ENCODE assay signal across 1 cellular context in the genomic region with DNA sequence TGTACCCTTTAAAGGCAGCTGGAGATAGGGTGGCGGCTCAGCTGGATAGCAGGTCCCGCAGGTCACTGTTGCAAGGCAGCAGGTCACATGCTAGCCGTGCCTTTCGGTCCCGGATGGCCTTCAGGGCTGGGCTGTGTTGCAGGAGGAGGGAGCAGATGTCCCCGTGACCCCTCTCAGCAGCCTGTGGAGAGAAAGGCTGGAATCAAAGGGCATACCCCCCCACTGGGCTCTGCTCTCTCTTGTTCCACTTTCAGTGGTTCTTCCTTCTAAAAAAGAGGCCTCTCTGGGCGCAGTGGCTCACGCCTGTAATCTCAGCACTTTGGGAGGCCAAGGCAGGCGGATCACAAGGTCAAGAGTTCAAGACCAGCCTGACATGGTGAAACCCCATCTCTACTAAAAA.
TF ChIP-seq lines count a peak whose summit lies in the region.

No MANE protein-coding gene starts in this region.

TF ChIP-seq in liver, 16 proteins besides CTCF, POLR2A, EP300 and RAD21:
- TF ChIP-seq, protein P1, sequence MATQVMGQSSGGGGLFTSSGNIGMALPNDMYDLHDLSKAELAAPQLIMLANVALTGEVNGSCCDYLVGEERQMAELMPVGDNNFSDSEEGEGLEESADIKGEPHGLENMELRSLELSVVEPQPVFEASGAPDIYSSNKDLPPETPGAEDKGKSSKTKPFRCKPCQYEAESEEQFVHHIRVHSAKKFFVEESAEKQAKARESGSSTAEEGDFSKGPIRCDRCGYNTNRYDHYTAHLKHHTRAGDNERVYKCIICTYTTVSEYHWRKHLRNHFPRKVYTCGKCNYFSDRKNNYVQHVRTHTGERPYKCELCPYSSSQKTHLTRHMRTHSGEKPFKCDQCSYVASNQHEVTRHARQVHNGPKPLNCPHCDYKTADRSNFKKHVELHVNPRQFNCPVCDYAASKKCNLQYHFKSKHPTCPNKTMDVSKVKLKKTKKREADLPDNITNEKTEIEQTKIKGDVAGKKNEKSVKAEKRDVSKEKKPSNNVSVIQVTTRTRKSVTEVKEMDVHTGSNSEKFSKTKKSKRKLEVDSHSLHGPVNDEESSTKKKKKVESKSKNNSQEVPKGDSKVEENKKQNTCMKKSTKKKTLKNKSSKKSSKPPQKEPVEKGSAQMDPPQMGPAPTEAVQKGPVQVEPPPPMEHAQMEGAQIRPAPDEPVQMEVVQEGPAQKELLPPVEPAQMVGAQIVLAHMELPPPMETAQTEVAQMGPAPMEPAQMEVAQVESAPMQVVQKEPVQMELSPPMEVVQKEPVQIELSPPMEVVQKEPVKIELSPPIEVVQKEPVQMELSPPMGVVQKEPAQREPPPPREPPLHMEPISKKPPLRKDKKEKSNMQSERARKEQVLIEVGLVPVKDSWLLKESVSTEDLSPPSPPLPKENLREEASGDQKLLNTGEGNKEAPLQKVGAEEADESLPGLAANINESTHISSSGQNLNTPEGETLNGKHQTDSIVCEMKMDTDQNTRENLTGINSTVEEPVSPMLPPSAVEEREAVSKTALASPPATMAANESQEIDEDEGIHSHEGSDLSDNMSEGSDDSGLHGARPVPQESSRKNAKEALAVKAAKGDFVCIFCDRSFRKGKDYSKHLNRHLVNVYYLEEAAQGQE (IDR thresholded peaks at IDR 0.05), result no peak
- TF ChIP-seq FOXA2 (IDR thresholded peaks at IDR 0.05), result no peak
- peak; percentile 68 for TF ChIP-seq NR2F2 (IDR thresholded peaks at IDR 0.05)
- TF ChIP-seq TAF1 (conservative IDR thresholded peaks at IDR 0.05), result no peak
- TF ChIP-seq JUND (IDR thresholded peaks at IDR 0.05), result peak in 1 of 2 donors; percentile 21
- no peak for TF ChIP-seq GABPA (IDR thresholded peaks at IDR 0.05 in 1 of 2, conservative IDR thresholded peaks at IDR 0.05 in 1 of 2)
- TF ChIP-seq, protein P2, sequence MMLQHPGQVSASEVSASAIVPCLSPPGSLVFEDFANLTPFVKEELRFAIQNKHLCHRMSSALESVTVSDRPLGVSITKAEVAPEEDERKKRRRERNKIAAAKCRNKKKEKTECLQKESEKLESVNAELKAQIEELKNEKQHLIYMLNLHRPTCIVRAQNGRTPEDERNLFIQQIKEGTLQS (IDR thresholded peaks at IDR 0.05), result no peak
- TF ChIP-seq SP1 (IDR thresholded peaks at IDR 0.05), result peak; percentile 81
- peak; percentile 53 for TF ChIP-seq YY1 (IDR thresholded peaks at IDR 0.05)
- TF ChIP-seq EGR1 (IDR thresholded peaks at IDR 0.05; ENCODE audit: low read depth in 2 of 2), result no peak
- peak; percentile 71 to 75 for TF ChIP-seq HNF4A (conservative IDR thresholded peaks at IDR 0.05)
- TF ChIP-seq, protein P3, sequence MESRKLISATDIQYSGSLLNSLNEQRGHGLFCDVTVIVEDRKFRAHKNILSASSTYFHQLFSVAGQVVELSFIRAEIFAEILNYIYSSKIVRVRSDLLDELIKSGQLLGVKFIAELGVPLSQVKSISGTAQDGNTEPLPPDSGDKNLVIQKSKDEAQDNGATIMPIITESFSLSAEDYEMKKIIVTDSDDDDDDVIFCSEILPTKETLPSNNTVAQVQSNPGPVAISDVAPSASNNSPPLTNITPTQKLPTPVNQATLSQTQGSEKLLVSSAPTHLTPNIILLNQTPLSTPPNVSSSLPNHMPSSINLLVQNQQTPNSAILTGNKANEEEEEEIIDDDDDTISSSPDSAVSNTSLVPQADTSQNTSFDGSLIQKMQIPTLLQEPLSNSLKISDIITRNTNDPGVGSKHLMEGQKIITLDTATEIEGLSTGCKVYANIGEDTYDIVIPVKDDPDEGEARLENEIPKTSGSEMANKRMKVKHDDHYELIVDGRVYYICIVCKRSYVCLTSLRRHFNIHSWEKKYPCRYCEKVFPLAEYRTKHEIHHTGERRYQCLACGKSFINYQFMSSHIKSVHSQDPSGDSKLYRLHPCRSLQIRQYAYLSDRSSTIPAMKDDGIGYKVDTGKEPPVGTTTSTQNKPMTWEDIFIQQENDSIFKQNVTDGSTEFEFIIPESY (IDR thresholded peaks at IDR 0.05), result peak; percentile 21
- TF ChIP-seq, protein P4, sequence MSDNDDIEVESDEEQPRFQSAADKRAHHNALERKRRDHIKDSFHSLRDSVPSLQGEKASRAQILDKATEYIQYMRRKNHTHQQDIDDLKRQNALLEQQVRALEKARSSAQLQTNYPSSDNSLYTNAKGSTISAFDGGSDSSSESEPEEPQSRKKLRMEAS (IDR thresholded peaks at IDR 0.05), result peak; percentile 30
- no peak for TF ChIP-seq HNF4G (IDR thresholded peaks at IDR 0.05)
- TF ChIP-seq RXRA (IDR thresholded peaks at IDR 0.05), result peak; percentile 79 to 81
- no peak for TF ChIP-seq FOXA1 (IDR thresholded peaks at IDR 0.05)
